ENCODE assay signal across 22 cellular contexts in genomic region chr12:48288387-48289268, GRCh38.
"Had no signal": no experiment of that assay in that cellular context is flagged by ENCODE, and none has a peak within 500 bp of the region (broad histone marks: within the 10 kb centered on the region; RNA-seq: fewer than 3 reads in every experiment).

No MANE protein-coding gene starts in this region.

- H3K9me3 ChIP-seq: neutrophil, right atrium auricular region, suprapubic skin, thyroid gland, vagina had no signal

- H3K27ac ChIP-seq: dorsolateral prefrontal cortex, neutrophil, right atrium auricular region, suprapubic skin, thyroid gland, vagina had no signal

- H3K27me3 ChIP-seq: neutrophil, right atrium auricular region, thyroid gland, vagina had no signal

- DNase-seq: cortex of kidney; dorsolateral prefrontal cortex; effector CD8-positive, alpha-beta T cell; islet precursor cell; left ventricle myocardium superior; mesenchymal stem cell; midbrain; naive B cell; stimulated activated CD4-positive, alpha-beta T cell treated with anti-CD3 and anti-CD28 coated beads, Interleukin-4, amount 100 ng/mL, for 1 hour; stimulated activated CD8-positive, alpha-beta memory T cell treated with anti-CD3 and anti-CD28 coated beads, Interleukin-4, amount 100 ng/mL, for 48 hours; stimulated activated naive CD8-positive, alpha-beta T cell treated with anti-CD3 and anti-CD28 coated beads, Interleukin-15, Interleukin-2, amounts not matched to agents 100 U/mL and 50 U/mL, for 24 hours; thyroid gland had no signal

- H3K27ac Mint-ChIP-seq: naive B cell; nephron; stimulated activated effector memory CD8-positive, alpha-beta T cell treated with anti-CD3 and anti-CD28 coated beads, Interleukin-12 subunit alpha, Interleukin-12 subunit beta, amount 100 ng/mL, for 72 hours; type B pancreatic cell had no signal

- H3K36me3 Mint-ChIP-seq: naive B cell; stimulated activated effector memory CD8-positive, alpha-beta T cell treated with anti-CD3 and anti-CD28 coated beads, Interleukin-12 subunit alpha, Interleukin-12 subunit beta, amount 100 ng/mL, for 72 hours; type B pancreatic cell had no signal

- H3K4me3 Mint-ChIP-seq: naive B cell; nephron; stimulated activated effector memory CD8-positive, alpha-beta T cell treated with anti-CD3 and anti-CD28 coated beads, Interleukin-12 subunit alpha, Interleukin-12 subunit beta, amount 100 ng/mL, for 72 hours; type B pancreatic cell had no signal

- H3K4me3 ChIP-seq: dorsolateral prefrontal cortex, lung, right atrium auricular region, smooth muscle cell, suprapubic skin, thyroid gland, vagina had no signal

- H3K36me3 ChIP-seq: neutrophil, right atrium auricular region, suprapubic skin, thyroid gland, vagina had no signal

- H3K9me3 Mint-ChIP-seq: nephron had no signal

- FAIRE-seq: endometrium had no signal

- H3K4me2 ChIP-seq: smooth muscle cell had no signal

- H3K4me1 ChIP-seq: right atrium auricular region, suprapubic skin, thyroid gland, vagina had no signal

- H3K4me1 Mint-ChIP-seq: nephron had no signal
